In the genomic region with DNA sequence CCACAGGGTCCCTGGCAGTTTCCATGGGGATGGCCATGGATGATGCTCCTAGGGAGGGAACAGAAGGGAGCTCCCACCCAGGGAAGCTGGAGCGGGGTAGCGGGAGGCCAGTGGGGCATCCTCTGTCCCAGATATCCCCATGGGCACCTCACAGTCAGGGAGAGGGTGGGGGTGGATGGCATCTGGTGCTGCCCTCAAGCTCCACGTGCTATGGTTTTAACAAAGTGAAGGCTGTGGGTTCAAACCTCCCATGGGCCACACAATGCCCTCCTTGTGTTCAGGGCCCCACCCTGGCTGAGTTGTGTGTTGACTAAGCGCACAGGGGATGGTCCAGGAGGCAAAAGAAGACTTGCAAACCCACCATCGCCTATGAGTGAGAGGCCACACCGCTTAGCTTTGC, we compare ENCODE assay signal across 15 cellular contexts.
"Had no signal": no experiment of that assay in that cellular context is flagged by ENCODE, and none has a peak within 500 bp of the region (broad histone marks: within the 10 kb centered on the region; RNA-seq: fewer than 3 reads in every experiment).

No MANE protein-coding gene starts in this region.

- H3K27me3 ChIP-seq: brain microvascular endothelial cell had no signal

- ATAC-seq: right cardiac atrium had no signal

- H3K36me3 ChIP-seq: brain microvascular endothelial cell, prostate gland, tibial artery had no signal

- DNase-seq: activated naive CD8-positive, alpha-beta T cell treated with anti-CD3 and anti-CD28 coated beads, Interleukin-2, amount 10 ng/mL, durations not matched to agents 7 days and 5 days; brain microvascular endothelial cell; cerebellar nuclear complex; erythroblast; hippocampal formation; mesendoderm; nephron progenitor cell; right cardiac atrium; stimulated activated CD4-positive, alpha-beta T cell treated with anti-CD3 and anti-CD28 coated beads, Interleukin-4, amount 100 ng/mL, for 24 hours; stimulated activated naive CD4-positive, alpha-beta T cell had no signal

- H3K27ac Mint-ChIP-seq: activated CD4-positive, alpha-beta T cell treated with anti-CD3 and anti-CD28 coated beads, Interleukin-2, amount 10 ng/mL, durations not matched to agents 7 days and 5 days; activated naive CD8-positive, alpha-beta T cell treated with anti-CD3 and anti-CD28 coated beads, Interleukin-2, amount 10 ng/mL, durations not matched to agents 7 days and 5 days; activated T-helper 1 cell treated with anti-CD3 and anti-CD28 coated beads, Interleukin-12 subunit alpha, Interleukin-12 subunit beta, Interleukin-2, Interleukin-4 antibody, amounts not matched to agents 30 ng/mL and 10 ng/mL and 1 ng/mL, durations not matched to agents 14 hours and 24 hours and 36 hours; nephron progenitor cell had no signal

- H3K4me3 Mint-ChIP-seq: activated CD4-positive, alpha-beta T cell treated with anti-CD3 and anti-CD28 coated beads, Interleukin-2, amount 10 ng/mL, durations not matched to agents 7 days and 5 days; activated naive CD8-positive, alpha-beta T cell treated with anti-CD3 and anti-CD28 coated beads, Interleukin-2, amount 10 ng/mL, durations not matched to agents 7 days and 5 days; activated T-helper 1 cell treated with anti-CD3 and anti-CD28 coated beads, Interleukin-12 subunit alpha, Interleukin-12 subunit beta, Interleukin-2, Interleukin-4 antibody, amounts not matched to agents 30 ng/mL and 10 ng/mL and 1 ng/mL, durations not matched to agents 14 hours and 24 hours and 36 hours; nephron progenitor cell had no signal

- H3K9me3 Mint-ChIP-seq: activated CD4-positive, alpha-beta T cell treated with anti-CD3 and anti-CD28 coated beads, Interleukin-2, amount 10 ng/mL, durations not matched to agents 7 days and 5 days; activated naive CD8-positive, alpha-beta T cell treated with anti-CD3 and anti-CD28 coated beads, Interleukin-2, amount 10 ng/mL, durations not matched to agents 7 days and 5 days; activated T-helper 1 cell treated with anti-CD3 and anti-CD28 coated beads, Interleukin-12 subunit alpha, Interleukin-12 subunit beta, Interleukin-2, Interleukin-4 antibody, amounts not matched to agents 30 ng/mL and 10 ng/mL and 1 ng/mL, durations not matched to agents 14 hours and 24 hours and 36 hours; nephron progenitor cell had no signal

- H3K9me3 ChIP-seq: prostate gland, tibial artery had no signal

- H3K4me1 ChIP-seq: prostate gland, tibial artery had no signal

- H3K4me1 Mint-ChIP-seq: activated CD4-positive, alpha-beta T cell treated with anti-CD3 and anti-CD28 coated beads, Interleukin-2, amount 10 ng/mL, durations not matched to agents 7 days and 5 days; activated naive CD8-positive, alpha-beta T cell treated with anti-CD3 and anti-CD28 coated beads, Interleukin-2, amount 10 ng/mL, durations not matched to agents 7 days and 5 days had no signal

- H3K36me3 Mint-ChIP-seq: activated naive CD8-positive, alpha-beta T cell treated with anti-CD3 and anti-CD28 coated beads, Interleukin-2, amount 10 ng/mL, durations not matched to agents 7 days and 5 days had no signal

- H3K27ac ChIP-seq: brain microvascular endothelial cell, prostate gland, skin epidermis, tibial artery had no signal

- H3K4me3 ChIP-seq: prostate gland, skin epidermis, tibial artery had no signal
